Comparison of ENCODE assay signal across 1 cellular context in the genomic region with DNA sequence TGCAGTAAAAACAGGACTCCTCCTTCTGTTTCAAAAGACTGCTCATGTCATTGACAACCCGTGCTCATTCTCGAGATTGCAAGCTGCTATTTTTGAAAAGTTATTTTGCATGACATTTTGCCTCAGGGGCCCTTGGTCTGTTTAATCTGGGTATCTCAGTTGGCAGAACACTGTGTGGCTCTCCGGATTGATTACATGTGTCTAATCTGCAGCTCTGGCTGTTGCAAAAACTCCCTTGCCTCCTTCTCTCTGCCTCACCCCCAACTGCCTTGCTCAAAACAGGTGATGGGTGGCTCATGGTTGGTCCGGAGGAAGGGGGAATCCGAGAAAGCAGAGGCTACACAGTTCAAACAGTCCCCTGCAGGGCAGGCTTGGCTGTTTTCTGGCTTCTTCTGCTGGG.
TF ChIP-seq lines count a peak whose summit lies in the region.

No MANE protein-coding gene starts in this region.

TF ChIP-seq in HepG2, 621 proteins besides CTCF, POLR2A, EP300 and RAD21:
- TF ChIP-seq SRY (CRISPR knock-in tag; IDR thresholded peaks at IDR 0.05) (no peak), ZNF251 (CRISPR knock-in tag; IDR thresholded peaks at IDR 0.05) (no peak), HNRNPUL1 (IDR thresholded peaks at IDR 0.05; ENCODE audit: low read depth, low read length) (no peak)
- TF ChIP-seq, protein P1, sequence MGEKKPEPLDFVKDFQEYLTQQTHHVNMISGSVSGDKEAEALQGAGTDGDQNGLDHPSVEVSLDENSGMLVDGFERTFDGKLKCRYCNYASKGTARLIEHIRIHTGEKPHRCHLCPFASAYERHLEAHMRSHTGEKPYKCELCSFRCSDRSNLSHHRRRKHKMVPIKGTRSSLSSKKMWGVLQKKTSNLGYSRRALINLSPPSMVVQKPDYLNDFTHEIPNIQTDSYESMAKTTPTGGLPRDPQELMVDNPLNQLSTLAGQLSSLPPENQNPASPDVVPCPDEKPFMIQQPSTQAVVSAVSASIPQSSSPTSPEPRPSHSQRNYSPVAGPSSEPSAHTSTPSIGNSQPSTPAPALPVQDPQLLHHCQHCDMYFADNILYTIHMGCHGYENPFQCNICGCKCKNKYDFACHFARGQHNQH (CRISPR knock-in tag; IDR thresholded peaks at IDR 0.05), result no peak
